In genomic region chr2:30911327-30911726, GRCh38 we compare ENCODE assay signal across 27 cellular contexts.
"Had no signal": no experiment of that assay in that cellular context is flagged by ENCODE, and none has a peak within 500 bp of the region (broad histone marks: within the 10 kb centered on the region; RNA-seq: fewer than 3 reads in every experiment).

No MANE protein-coding gene starts in this region.

- H3K27ac ChIP-seq: colonic mucosa, epithelial cell of prostate, esophagus squamous epithelium, gastrocnemius medialis, heart left ventricle, hepatocyte, left ventricle myocardium inferior, lower lobe of right lung had no signal

- H3K9me3 Mint-ChIP-seq: dendritic cell treated with granulocyte-macrophage colony-stimulating factor and Interleukin-4, amounts not matched to agents 40 ng/mL and 50 ng/mL, for 4 days; effector memory CD8-positive, alpha-beta T cell; immature natural killer cell had no signal

- H3K4me1 ChIP-seq: colonic mucosa, gastrocnemius medialis, heart left ventricle, left ventricle myocardium inferior, lower lobe of right lung had no signal

- DNase-seq: colonic mucosa; cortex of kidney; effector CD8-positive, alpha-beta T cell; effector memory CD8-positive, alpha-beta T cell; endodermal cell; erythroblast; esophagus squamous epithelium; foreskin fibroblast; foreskin melanocyte; gastrocnemius medialis; heart left ventricle; hypothalamus; immature natural killer cell; islet precursor cell; kidney; kidney glomerular epithelial cell; left colon; left ventricle myocardium inferior; lower lobe of right lung; mesenchymal stem cell; midbrain; mucosa of descending colon; naive B cell; naive thymus-derived CD8-positive, alpha-beta T cell had no signal

- H3K4me1 Mint-ChIP-seq: immature natural killer cell; naive B cell; naive thymus-derived CD8-positive, alpha-beta T cell had no signal

- H3K4me3 Mint-ChIP-seq: dendritic cell treated with granulocyte-macrophage colony-stimulating factor and Interleukin-4, amounts not matched to agents 40 ng/mL and 50 ng/mL, for 4 days; effector memory CD8-positive, alpha-beta T cell; endodermal cell; immature natural killer cell; naive thymus-derived CD8-positive, alpha-beta T cell had no signal

- H3K27me3 Mint-ChIP-seq: dendritic cell treated with granulocyte-macrophage colony-stimulating factor and Interleukin-4, amounts not matched to agents 40 ng/mL and 50 ng/mL, for 4 days; naive B cell had no signal

- H3K36me3 ChIP-seq: colonic mucosa, gastrocnemius medialis, heart left ventricle, left ventricle myocardium inferior, lower lobe of right lung had no signal

- H3K4me3 ChIP-seq: colonic mucosa, esophagus squamous epithelium, gastrocnemius medialis, heart left ventricle, hepatocyte, left ventricle myocardium inferior, lower lobe of right lung, mucosa of descending colon had no signal

- H3K27ac Mint-ChIP-seq: dendritic cell treated with granulocyte-macrophage colony-stimulating factor and Interleukin-4, amounts not matched to agents 40 ng/mL and 50 ng/mL, for 4 days; effector memory CD8-positive, alpha-beta T cell; endodermal cell; immature natural killer cell had no signal

- H3K9me3 ChIP-seq: colonic mucosa, esophagus squamous epithelium, gastrocnemius medialis, heart left ventricle, lower lobe of right lung, mucosa of descending colon had no signal

- H3K36me3 Mint-ChIP-seq: immature natural killer cell; naive B cell; naive thymus-derived CD8-positive, alpha-beta T cell had no signal

- H3K27me3 ChIP-seq: colonic mucosa, esophagus squamous epithelium, gastrocnemius medialis, heart left ventricle, hepatocyte had no signal
